21 cellular contexts compared by ENCODE assay signal in genomic region chr12:115203661-115204060, GRCh38.
DNase-seq lines count a peak whose midpoint lies in the region; ATAC-seq, FAIRE-seq and TF ChIP-seq lines count a peak whose summit lies in the region.
"Had no signal": no experiment of that assay in that cellular context is flagged by ENCODE, and none has a peak within 500 bp of the region (broad histone marks: within the 10 kb centered on the region; RNA-seq: fewer than 3 reads in every experiment).

No MANE protein-coding gene starts in this region.

- H2AFZ ChIP-seq in GM23338: peak overlapping the region; percentile 80; the same call in 1 of the 2 replicates

- FAIRE-seq in HTR-8/SVneo (lab: Jason Lieb, UNC): no peak
- FAIRE-seq: pancreas had no signal

- no peaks in the 10 kb centered on the region for H3F3A ChIP-seq in GM23338 (replicated peaks; ENCODE audit: low read depth)

- H3K27ac Mint-ChIP-seq in GM23338: no peak overlapping the region
- H3K27ac Mint-ChIP-seq: stimulated activated naive CD8-positive, alpha-beta T cell treated with anti-CD3 and anti-CD28 coated beads, Interleukin-15, amount 100 ng/mL, for 72 hours; type B pancreatic cell had no signal

- no peak overlapping the region for H3K27ac ChIP-seq in GM23338 (ENCODE audit: low read depth)
- H3K27ac ChIP-seq: esophagus squamous epithelium, pancreas, VCaP had no signal

- H3K4me3 ChIP-seq in GM23338 (no peak overlapping the region), adipocyte (ENCODE audit: low read length) (no peak overlapping the region), foreskin fibroblast (ENCODE audit: low read depth in 1 of 2, low read length in 2 of 2) (no peak overlapping the region)
- H3K4me3 ChIP-seq: esophagus squamous epithelium, lung, pancreas had no signal

- H3K36me3 Mint-ChIP-seq in GM23338 (ENCODE audit: low read depth): no peaks in the 10 kb centered on the region
- H3K36me3 Mint-ChIP-seq: type B pancreatic cell had no signal

- H3K9me3 Mint-ChIP-seq in GM23338: no peaks in the 10 kb centered on the region; the same call in 1 of the 3 replicates

- H3K4me1 ChIP-seq in GM23338 (ENCODE audit: insufficient read depth): peaks cover 23% of the 10 kb centered on the region
- H3K4me1 ChIP-seq in adipocyte (ENCODE audit: control insufficient read depth, insufficient read depth, low read length): peaks cover 20% of the 10 kb centered on the region
- H3K4me1 ChIP-seq: esophagus squamous epithelium, pancreas had no signal

- no peaks in the 10 kb centered on the region for H4K20me1 ChIP-seq in GM23338 (replicated peaks; ENCODE audit: insufficient read depth)

- no peak overlapping the region for H3K9ac ChIP-seq in adipocyte (ENCODE audit: low read length)

- no peak overlapping the region for H3K4me3 Mint-ChIP-seq in GM23338
- H3K4me3 Mint-ChIP-seq: stimulated activated naive CD8-positive, alpha-beta T cell treated with anti-CD3 and anti-CD28 coated beads, Interleukin-15, amount 100 ng/mL, for 72 hours; type B pancreatic cell had no signal

- H3K36me3 ChIP-seq in GM23338 (ENCODE audit: insufficient read depth) (no peaks in the 10 kb centered on the region), adipocyte (ENCODE audit: control insufficient read depth, insufficient read depth, low read length, severe bottlenecking) (no peaks in the 10 kb centered on the region)
- H3K36me3 ChIP-seq: esophagus squamous epithelium, pancreas had no signal

- H3K4me1 Mint-ChIP-seq in GM23338: peaks cover 45% of the 10 kb centered on the region
- H3K4me1 Mint-ChIP-seq: stimulated activated naive CD8-positive, alpha-beta T cell treated with anti-CD3 and anti-CD28 coated beads, Interleukin-15, amount 100 ng/mL, for 72 hours had no signal

- ATAC-seq in GM23338 (no peak), omental fat pad (ENCODE audit: low FRiP score) (no peak)
- ATAC-seq: pancreas; stimulated activated naive CD8-positive, alpha-beta T cell treated with anti-CD3 and anti-CD28 coated beads, Interleukin-15, amount 100 ng/mL, for 72 hours had no signal

- in situ Hi-C loops in G401 (cut with HindIII; ENCODE audit: low sequenced_read_pairs): no loop called here

- no peaks in the 10 kb centered on the region for H3K27me3 ChIP-seq in GM23338 (ENCODE audit: insufficient read depth)
- H3K27me3 ChIP-seq in adipocyte (replicated peaks; ENCODE audit: control insufficient read depth, insufficient read depth, low read length): no peaks in the 10 kb centered on the region
- H3K27me3 ChIP-seq: esophagus squamous epithelium, pancreas had no signal

- TF ChIP-seq CTCF in GM23338 (conservative IDR thresholded peaks at IDR 0.05; ENCODE audit: low read depth in 2 of 2): no peak
- no peak for TF ChIP-seq CTCF in foreskin fibroblast (IDR thresholded peaks at IDR 0.05; ENCODE audit: low read depth, low read length)
- TF ChIP-seq CTCF in omental fat pad (IDR thresholded peaks at IDR 0.05): no peak

- H3K4me2 ChIP-seq in GM23338: no peak overlapping the region

- H3K9me2 ChIP-seq in GM23338 (ENCODE audit: insufficient read depth): no peaks in the 10 kb centered on the region

- H3K9me3 ChIP-seq in adipocyte (ENCODE audit: control insufficient read depth, low read length): no peaks in the 10 kb centered on the region
- H3K9me3 ChIP-seq: esophagus squamous epithelium, pancreas had no signal

- H3K27me3 Mint-ChIP-seq in GM23338 (ENCODE audit: insufficient read depth, low read depth, poor library complexity): peaks cover 4% of the 10 kb centered on the region
- H3K27me3 Mint-ChIP-seq: stimulated activated naive CD8-positive, alpha-beta T cell treated with anti-CD3 and anti-CD28 coated beads, Interleukin-15, amount 100 ng/mL, for 72 hours; type B pancreatic cell had no signal

- DNase-seq in GM23338 (ENCODE audit: low spot score): no peak
- peak; percentile 21 for DNase-seq in adipocyte (ENCODE audit: low read depth)
- DNase-seq in foreskin fibroblast: peak; percentile 44 to 65
- peak; percentile 36 for DNase-seq in stromal cell of bone marrow (ENCODE audit: low read depth)
- DNase-seq in HTR-8/SVneo (ENCODE audit: insufficient read length, low spot score): no peak
- DNase-seq in omental fat pad (ENCODE audit: low spot score): no peak
- no peak for DNase-seq in G401 (ENCODE audit: low spot score)
- DNase-seq: activated CD4-positive, alpha-beta T cell treated with anti-CD3 and anti-CD28 coated beads, Interleukin-2, amount 50 U/mL, for 4 hours; activated gamma-delta T cell treated with Interleukin-2 at 50 U/mL for 16 hours; effector memory CD4-positive, alpha-beta T cell; esophagus squamous epithelium; islet precursor cell; NCI-H1417; NCI-H526; pancreas; SHP77; stimulated activated CD4-positive, alpha-beta T cell treated with anti-CD3 and anti-CD28 coated beads, Interleukin-2, amount 100 ng/mL, for 48 hours; stimulated activated naive CD8-positive, alpha-beta T cell treated with anti-CD3 and anti-CD28 coated beads, Interleukin-15, amount 100 ng/mL, for 72 hours had no signal

- no peaks in the 10 kb centered on the region for H3K79me2 ChIP-seq in GM23338 (replicated peaks; ENCODE audit: insufficient read depth)

TF ChIP-seq in GM23338, 12 proteins besides CTCF, POLR2A, EP300 and RAD21:
- TF ChIP-seq JUNB (IDR thresholded peaks at IDR 0.05; ENCODE audit: unreplicated experiment): no peak
- no peak for TF ChIP-seq EZH2phosphoT487 (IDR thresholded peaks at IDR 0.05; ENCODE audit: unreplicated experiment)
- TF ChIP-seq NANOG (IDR thresholded peaks at IDR 0.05; ENCODE audit: borderline replicate concordance): no peak
- no peak for TF ChIP-seq EZH2 (IDR thresholded peaks at IDR 0.05; ENCODE audit: low read depth, unreplicated experiment)
- TF ChIP-seq POLR2AphosphoS5 (IDR thresholded peaks at IDR 0.05; ENCODE audit: low read depth): no peak
- no peak for TF ChIP-seq CREB1 (CRISPR knock-in tag; IDR thresholded peaks at IDR 0.05; ENCODE audit: low read depth)
- no peak for TF ChIP-seq ZNF331 (CRISPR knock-in tag; IDR thresholded peaks at IDR 0.05; ENCODE audit: low read depth)
- TF ChIP-seq, protein P1, sequence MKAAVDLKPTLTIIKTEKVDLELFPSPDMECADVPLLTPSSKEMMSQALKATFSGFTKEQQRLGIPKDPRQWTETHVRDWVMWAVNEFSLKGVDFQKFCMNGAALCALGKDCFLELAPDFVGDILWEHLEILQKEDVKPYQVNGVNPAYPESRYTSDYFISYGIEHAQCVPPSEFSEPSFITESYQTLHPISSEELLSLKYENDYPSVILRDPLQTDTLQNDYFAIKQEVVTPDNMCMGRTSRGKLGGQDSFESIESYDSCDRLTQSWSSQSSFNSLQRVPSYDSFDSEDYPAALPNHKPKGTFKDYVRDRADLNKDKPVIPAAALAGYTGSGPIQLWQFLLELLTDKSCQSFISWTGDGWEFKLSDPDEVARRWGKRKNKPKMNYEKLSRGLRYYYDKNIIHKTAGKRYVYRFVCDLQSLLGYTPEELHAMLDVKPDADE (IDR thresholded peaks at IDR 0.05): no peak
- no peak for TF ChIP-seq REST (IDR thresholded peaks at IDR 0.05; ENCODE audit: unreplicated experiment)

Comparison
In these comparisons a context has a peak if more than half of its experiments do, and no peak if none do; other contexts are left out.
1. DNase-seq: peak in adipocyte (single experiment), foreskin fibroblast (2 of 2) and stromal cell of bone marrow (single experiment); none in GM23338 (single experiment), HTR-8/SVneo (single experiment), omental fat pad (single experiment) and G401 (single experiment).